ENCODE assay signal across 9 cellular contexts in genomic region chr3:50358355-50358926, GRCh38. TPM values are rescaled to one million over a fixed set of nuclear protein-coding genes. Genes with fewer than 3 reads are reported as not detected.
A peak's percentile ranks its signal among the peaks of the same experiment; 100 is the strongest.
DNase-seq lines count a peak whose midpoint lies in the region; ATAC-seq and TF ChIP-seq lines count a peak whose summit lies in the region.
"Had no signal": no experiment of that assay in that cellular context is flagged by ENCODE, and none has a peak within 500 bp of the region (broad histone marks: within the 10 kb centered on the region; RNA-seq: fewer than 3 reads in every experiment).

No MANE protein-coding gene starts in this region.

- H3K27me3 ChIP-seq in layer of hippocampus (ENCODE audit: control insufficient read depth, insufficient read depth, low read length) (no peaks in the 10 kb centered on the region), testis (no peaks in the 10 kb centered on the region)

- H3K4me1 ChIP-seq in testis = peaks cover 35% of the 10 kb centered on the region

- no peaks in the 10 kb centered on the region for H3K9me3 Mint-ChIP-seq in T-helper 2 cell treated with Interferon-gamma antibody and Interleukin-4, amounts not matched to agents 5 μg/mL and 100 μg/mL, for 36 hours
- no peaks in the 10 kb centered on the region for H3K9me3 Mint-ChIP-seq in activated naive CD8-positive, alpha-beta T cell treated with anti-CD3 and anti-CD28 coated beads, Interleukin-2, amount 10 ng/mL, durations not matched to agents 7 days and 5 days

- peak overlapping the region; percentile 89 to 95 for H3K4me3 ChIP-seq in testis

- peak overlapping the region; percentile 81 for H3K27ac Mint-ChIP-seq in T-helper 2 cell treated with Interferon-gamma antibody and Interleukin-4, amounts not matched to agents 5 μg/mL and 100 μg/mL, for 36 hours
- peak overlapping the region; percentile 88 for H3K27ac Mint-ChIP-seq in activated naive CD8-positive, alpha-beta T cell treated with anti-CD3 and anti-CD28 coated beads, Interleukin-2, amount 10 ng/mL, durations not matched to agents 7 days and 5 days

- POLR2A ChIA-PET in activated naive CD8-positive, alpha-beta T cell treated with anti-CD3 and anti-CD28 coated beads, Interleukin-2, amount 10 ng/mL, durations not matched to agents 7 days and 5 days (lab: Charles Lee) = interaction anchor here (0.6 to 1.2 kb wide), 2 partner anchors 18 to 21 kb away, joined by 5 read pairs; partner anchors contain the start of gene RASSF1

- peaks cover 25% of the 10 kb centered on the region for H3K36me3 Mint-ChIP-seq in T-helper 2 cell treated with Interferon-gamma antibody and Interleukin-4, amounts not matched to agents 5 μg/mL and 100 μg/mL, for 36 hours (ENCODE audit: low read depth)
- peaks cover 11% of the 10 kb centered on the region for H3K36me3 Mint-ChIP-seq in activated naive CD8-positive, alpha-beta T cell treated with anti-CD3 and anti-CD28 coated beads, Interleukin-2, amount 10 ng/mL, durations not matched to agents 7 days and 5 days

- H3K9me3 ChIP-seq in testis = no peaks in the 10 kb centered on the region

- ATAC-seq in activated naive CD8-positive, alpha-beta T cell treated with anti-CD3 and anti-CD28 coated beads, Interleukin-2, amount 10 ng/mL, durations not matched to agents 7 days and 5 days (ENCODE audit: low read depth) = no peak

- TF ChIP-seq POLR2A in testis (IDR thresholded peaks at IDR 0.05) = no peak

- 20 to 34% methylated on average over 14 to 25 of the region's 25 CpGs for WGBS in testis, 2 donors

- peak overlapping the region; percentile 98 for H3K4me3 Mint-ChIP-seq in T-helper 2 cell treated with Interferon-gamma antibody and Interleukin-4, amounts not matched to agents 5 μg/mL and 100 μg/mL, for 36 hours
- H3K4me3 Mint-ChIP-seq in activated naive CD8-positive, alpha-beta T cell treated with anti-CD3 and anti-CD28 coated beads, Interleukin-2, amount 10 ng/mL, durations not matched to agents 7 days and 5 days = peak overlapping the region; percentile 96

- H3K36me3 ChIP-seq in testis (ENCODE audit: low read depth, missing control alignments) = no peaks in the 10 kb centered on the region

- no peak for TF ChIP-seq CTCF in testis (IDR thresholded peaks at IDR 0.05)

- peaks cover 31% of the 10 kb centered on the region for H3K4me1 Mint-ChIP-seq in T-helper 2 cell treated with Interferon-gamma antibody and Interleukin-4, amounts not matched to agents 5 μg/mL and 100 μg/mL, for 36 hours (ENCODE audit: low read depth)
- peaks cover 32% of the 10 kb centered on the region for H3K4me1 Mint-ChIP-seq in activated naive CD8-positive, alpha-beta T cell treated with anti-CD3 and anti-CD28 coated beads, Interleukin-2, amount 10 ng/mL, durations not matched to agents 7 days and 5 days

- DNase-seq in T-helper 2 cell treated with Interferon-gamma antibody and Interleukin-4, amounts not matched to agents 5 μg/mL and 100 μg/mL, for 36 hours (ENCODE audit: low spot score) = no peak
- DNase-seq in T-helper 2 cell = no peak
- DNase-seq in activated naive CD8-positive, alpha-beta T cell treated with anti-CD3 and anti-CD28 coated beads, Interleukin-2, amount 10 ng/mL, durations not matched to agents 7 days and 5 days = no peak
- no peak for DNase-seq in testis
- no peak for DNase-seq in NCI-H146 treated with DMSO at 0.1 percent for 48 hours (lab: John Stamatoyannopoulos, UW; ENCODE audit: unreplicated experiment)
- DNase-seq in GDM1 (lab: John Stamatoyannopoulos, UW) = no peak
- no peak for DNase-seq in NCI-H510A treated with DMSO at 0.1 percent for 48 hours (lab: John Stamatoyannopoulos, UW)
- DNase-seq: NCI-H2171 treated with DMSO at 0.1 percent for 48 hours had no signal

- H3K27me3 Mint-ChIP-seq in T-helper 2 cell treated with Interferon-gamma antibody and Interleukin-4, amounts not matched to agents 5 μg/mL and 100 μg/mL, for 36 hours (ENCODE audit: low read depth) = no peaks in the 10 kb centered on the region
- H3K27me3 Mint-ChIP-seq in activated naive CD8-positive, alpha-beta T cell treated with anti-CD3 and anti-CD28 coated beads, Interleukin-2, amount 10 ng/mL, durations not matched to agents 7 days and 5 days = no peaks in the 10 kb centered on the region

- H3K27ac ChIP-seq in layer of hippocampus (ENCODE audit: low read depth, low read length) = peak overlapping the region; percentile 92
- H3K27ac ChIP-seq in testis = peak overlapping the region; percentile 85 to 86

- intact Hi-C loops in testis (cut with DNase I; ENCODE audit: low total_unique reads) = no loop called here

RNA-seq across cellular contexts. Expression of gene TMEM115, which starts 0.9 kb away (rescaled TPM):
- total RNA-seq in activated naive CD8-positive, alpha-beta T cell treated with anti-CD3 and anti-CD28 coated beads, Interleukin-2, amount 10 ng/mL, durations not matched to agents 7 days and 5 days = 10 to 100 TPM; 23.4 to 24.4 TPM
- 10 to 100 TPM; 63.2 to 72.4 TPM for total RNA-seq in testis
- polyA plus RNA-seq in testis (ENCODE audit: insufficient read depth, low read depth, low replicate concordance) = 37.6 TPM

RNA-seq across cellular contexts. Expression of gene CYB561D2, which starts 7.8 kb away (rescaled TPM):
- total RNA-seq in activated naive CD8-positive, alpha-beta T cell treated with anti-CD3 and anti-CD28 coated beads, Interleukin-2, amount 10 ng/mL, durations not matched to agents 7 days and 5 days = 10 to 100 TPM; 35.0 to 38.9 TPM
- 10 to 100 TPM; 18.9 to 21.1 TPM for total RNA-seq in testis
- polyA plus RNA-seq in testis (ENCODE audit: insufficient read depth, low read depth, low replicate concordance) = 16.0 TPM

RNA-seq across cellular contexts. Expression of gene NPRL2, which starts 7.9 kb away (rescaled TPM):
- 10 to 100 TPM; 55.8 to 58.2 TPM for total RNA-seq in activated naive CD8-positive, alpha-beta T cell treated with anti-CD3 and anti-CD28 coated beads, Interleukin-2, amount 10 ng/mL, durations not matched to agents 7 days and 5 days
- total RNA-seq in testis = 10 to 100 TPM; 26.9 to 29.2 TPM
- polyA plus RNA-seq in testis (ENCODE audit: insufficient read depth, low read depth, low replicate concordance) = 28.0 TPM

RNA-seq across cellular contexts. Expression of gene ZMYND10, which starts 12.9 kb away (rescaled TPM):
- total RNA-seq in activated naive CD8-positive, alpha-beta T cell treated with anti-CD3 and anti-CD28 coated beads, Interleukin-2, amount 10 ng/mL, durations not matched to agents 7 days and 5 days = 1 to 10 TPM; 2.2 to 2.7 TPM
- total RNA-seq in testis = 100 to 1,000 TPM; 241 to 335 TPM
- polyA plus RNA-seq in testis (ENCODE audit: insufficient read depth, low read depth, low replicate concordance) = 763 TPM

RNA-seq across cellular contexts. Expression of gene RASSF1, which starts 17.8 kb away (rescaled TPM):
- 100 to 1,000 TPM; 183 to 188 TPM for total RNA-seq in activated naive CD8-positive, alpha-beta T cell treated with anti-CD3 and anti-CD28 coated beads, Interleukin-2, amount 10 ng/mL, durations not matched to agents 7 days and 5 days
- 10 to 100 TPM; 50.0 to 52.2 TPM for total RNA-seq in testis
- polyA plus RNA-seq in testis (ENCODE audit: insufficient read depth, low read depth, low replicate concordance) = 60.1 TPM
